Comparison of ENCODE assay signal across 1 cellular context in the genomic region with DNA sequence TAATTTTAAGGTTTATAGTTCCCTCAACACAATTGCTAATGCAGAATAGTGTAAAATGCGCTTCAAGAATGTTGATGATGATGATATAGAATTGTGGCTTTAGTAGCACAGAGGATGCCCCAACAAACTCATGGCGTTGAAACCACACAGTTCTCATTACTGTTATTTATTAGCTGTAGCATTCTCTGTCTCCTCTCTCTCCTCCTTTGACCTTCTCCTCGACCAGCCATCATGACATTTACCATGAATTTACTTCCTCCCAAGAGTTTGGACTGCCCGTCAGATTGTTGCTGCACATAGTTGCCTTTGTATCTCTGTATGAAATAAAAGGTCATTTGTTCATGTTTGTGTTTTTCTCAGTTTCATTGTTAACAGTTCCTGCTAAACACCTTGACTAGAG.
TF ChIP-seq lines count a peak whose summit lies in the region.

No MANE protein-coding gene starts in this region.

TF ChIP-seq in H1, 55 proteins besides CTCF, POLR2A, EP300 and RAD21:
- TF ChIP-seq CTBP2 (IDR thresholded peaks at IDR 0.05; ENCODE audit: borderline replicate concordance, insufficient read depth, insufficient read length, low read length): no peak
- no peak for TF ChIP-seq SP2 (IDR thresholded peaks at IDR 0.05; ENCODE audit: low read length)
- TF ChIP-seq SIX5 (IDR thresholded peaks at IDR 0.05; ENCODE audit: low read depth, low read length): no peak
- TF ChIP-seq, protein P1, sequence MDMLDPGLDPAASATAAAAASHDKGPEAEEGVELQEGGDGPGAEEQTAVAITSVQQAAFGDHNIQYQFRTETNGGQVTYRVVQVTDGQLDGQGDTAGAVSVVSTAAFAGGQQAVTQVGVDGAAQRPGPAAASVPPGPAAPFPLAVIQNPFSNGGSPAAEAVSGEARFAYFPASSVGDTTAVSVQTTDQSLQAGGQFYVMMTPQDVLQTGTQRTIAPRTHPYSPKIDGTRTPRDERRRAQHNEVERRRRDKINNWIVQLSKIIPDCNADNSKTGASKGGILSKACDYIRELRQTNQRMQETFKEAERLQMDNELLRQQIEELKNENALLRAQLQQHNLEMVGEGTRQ (IDR thresholded peaks at IDR 0.05; ENCODE audit: low read length): no peak
- TF ChIP-seq POU5F1 (IDR thresholded peaks at IDR 0.05; ENCODE audit: low read depth, low read length): no peak
- no peak for TF ChIP-seq JUND (IDR thresholded peaks at IDR 0.05; ENCODE audit: low read length)
- no peak for TF ChIP-seq SRF (IDR thresholded peaks at IDR 0.05; ENCODE audit: low read depth, low read length)
- TF ChIP-seq, protein P2, sequence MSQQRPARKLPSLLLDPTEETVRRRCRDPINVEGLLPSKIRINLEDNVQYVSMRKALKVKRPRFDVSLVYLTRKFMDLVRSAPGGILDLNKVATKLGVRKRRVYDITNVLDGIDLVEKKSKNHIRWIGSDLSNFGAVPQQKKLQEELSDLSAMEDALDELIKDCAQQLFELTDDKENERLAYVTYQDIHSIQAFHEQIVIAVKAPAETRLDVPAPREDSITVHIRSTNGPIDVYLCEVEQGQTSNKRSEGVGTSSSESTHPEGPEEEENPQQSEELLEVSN (IDR thresholded peaks at IDR 0.05): no peak
- no peak for TF ChIP-seq KDM5A (IDR thresholded peaks at IDR 0.05; ENCODE audit: low read length)
- TF ChIP-seq, protein P3, sequence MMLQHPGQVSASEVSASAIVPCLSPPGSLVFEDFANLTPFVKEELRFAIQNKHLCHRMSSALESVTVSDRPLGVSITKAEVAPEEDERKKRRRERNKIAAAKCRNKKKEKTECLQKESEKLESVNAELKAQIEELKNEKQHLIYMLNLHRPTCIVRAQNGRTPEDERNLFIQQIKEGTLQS (IDR thresholded peaks at IDR 0.05; ENCODE audit: insufficient read depth, low read depth, low read length): no peak
- no peak for TF ChIP-seq CEBPB (IDR thresholded peaks at IDR 0.05; ENCODE audit: low read depth, low read length)
- no peak for TF ChIP-seq YY1 (IDR thresholded peaks at IDR 0.05; ENCODE audit: low read depth, low read length)
- no peak for TF ChIP-seq TAF7 (optimal IDR thresholded peaks at IDR 0.05; ENCODE audit: borderline replicate concordance, low read depth, low read length)
- TF ChIP-seq SIN3A (conservative IDR thresholded peaks at IDR 0.05 in 1 of 2, IDR thresholded peaks at IDR 0.05 in 1 of 2; ENCODE audit: low read depth in 1 of 2, low read length in 2 of 2): no peak
- no peak for TF ChIP-seq KDM4A (IDR thresholded peaks at IDR 0.05; ENCODE audit: low read depth, low read length, severe bottlenecking)
